ENCODE assay signal across 19 cellular contexts in genomic region chr7:144629011-144629410, GRCh38.
"Had no signal": no experiment of that assay in that cellular context is flagged by ENCODE, and none has a peak within 500 bp of the region (broad histone marks: within the 10 kb centered on the region; RNA-seq: fewer than 3 reads in every experiment).

No MANE protein-coding gene starts in this region.

- DNase-seq: effector memory CD8-positive, alpha-beta T cell; esophagus squamous epithelium; foreskin fibroblast; kidney glomerular epithelial cell; naive thymus-derived CD4-positive, alpha-beta T cell; nephron progenitor cell; ovary; sigmoid colon; stimulated activated CD4-positive, alpha-beta T cell treated with anti-CD3 and anti-CD28 coated beads, Interleukin-2, amount 100 ng/mL, for 24 hours; stimulated activated CD4-positive, alpha-beta T cell treated with anti-CD3 and anti-CD28 coated beads, Interleukin-4, amount 100 ng/mL, for 4 hours; stimulated activated naive B cell treated with anti-CD40 and anti-IgM and Interleukin-4, amounts not matched to agents 10 μg/mL and 1 μg/mL and 100 μg/mL, for 72 hours; stimulated activated naive CD8-positive, alpha-beta T cell treated with anti-CD3 and anti-CD28 coated beads, Interleukin-15, amount 100 ng/mL, for 72 hours; testis; upper lobe of right lung had no signal

- H3K27me3 ChIP-seq: esophagus squamous epithelium, ovary, right atrium auricular region, sigmoid colon, testis, tibial nerve, upper lobe of right lung, vagina had no signal

- H3K9me3 Mint-ChIP-seq: effector memory CD8-positive, alpha-beta T cell had no signal

- ATAC-seq: effector memory CD8-positive, alpha-beta T cell; naive thymus-derived CD4-positive, alpha-beta T cell; stimulated activated naive B cell treated with anti-CD40 and anti-IgM and Interleukin-4, amounts not matched to agents 10 μg/mL and 1 μg/mL and 100 μg/mL, for 72 hours; stimulated activated naive CD8-positive, alpha-beta T cell treated with anti-CD3 and anti-CD28 coated beads, Interleukin-15, amount 100 ng/mL, for 72 hours had no signal

- H3K27me3 Mint-ChIP-seq: dendritic cell treated with granulocyte-macrophage colony-stimulating factor and Interleukin-4, amounts not matched to agents 40 ng/mL and 50 ng/mL, for 4 days; effector memory CD8-positive, alpha-beta T cell; naive thymus-derived CD4-positive, alpha-beta T cell; stimulated activated naive B cell treated with anti-CD40 and anti-IgM and Interleukin-4, amounts not matched to agents 10 μg/mL and 1 μg/mL and 100 μg/mL, for 72 hours; stimulated activated naive CD8-positive, alpha-beta T cell treated with anti-CD3 and anti-CD28 coated beads, Interleukin-15, amount 100 ng/mL, for 72 hours had no signal

- H3K4me1 Mint-ChIP-seq: nephron progenitor cell; stimulated activated naive CD8-positive, alpha-beta T cell treated with anti-CD3 and anti-CD28 coated beads, Interleukin-15, amount 100 ng/mL, for 72 hours had no signal

- H3K4me3 Mint-ChIP-seq: dendritic cell treated with granulocyte-macrophage colony-stimulating factor and Interleukin-4, amounts not matched to agents 40 ng/mL and 50 ng/mL, for 4 days; effector memory CD8-positive, alpha-beta T cell; naive thymus-derived CD4-positive, alpha-beta T cell; nephron progenitor cell; stimulated activated naive B cell treated with anti-CD40 and anti-IgM and Interleukin-4, amounts not matched to agents 10 μg/mL and 1 μg/mL and 100 μg/mL, for 72 hours; stimulated activated naive CD8-positive, alpha-beta T cell treated with anti-CD3 and anti-CD28 coated beads, Interleukin-15, amount 100 ng/mL, for 72 hours had no signal

- H3K4me1 ChIP-seq: esophagus squamous epithelium, right atrium auricular region, testis, tibial nerve, upper lobe of right lung, vagina had no signal

- H3K27ac Mint-ChIP-seq: dendritic cell treated with granulocyte-macrophage colony-stimulating factor and Interleukin-4, amounts not matched to agents 40 ng/mL and 50 ng/mL, for 4 days; effector memory CD8-positive, alpha-beta T cell; naive thymus-derived CD4-positive, alpha-beta T cell; nephron progenitor cell; stimulated activated naive B cell treated with anti-CD40 and anti-IgM and Interleukin-4, amounts not matched to agents 10 μg/mL and 1 μg/mL and 100 μg/mL, for 72 hours; stimulated activated naive CD8-positive, alpha-beta T cell treated with anti-CD3 and anti-CD28 coated beads, Interleukin-15, amount 100 ng/mL, for 72 hours had no signal

- H3K4me3 ChIP-seq: esophagus squamous epithelium, ovary, right atrium auricular region, sigmoid colon, skin epidermis, testis, tibial nerve, upper lobe of right lung, vagina had no signal

- H3K36me3 ChIP-seq: esophagus squamous epithelium, ovary, right atrium auricular region, sigmoid colon, tibial nerve, upper lobe of right lung, vagina had no signal

- H3K27ac ChIP-seq: esophagus squamous epithelium, ovary, right atrium auricular region, sigmoid colon, skin epidermis, testis, tibial nerve, upper lobe of right lung, vagina had no signal

- H3K9me3 ChIP-seq: esophagus squamous epithelium, ovary, right atrium auricular region, sigmoid colon, testis, tibial nerve, upper lobe of right lung, vagina had no signal
